In genomic region chr2:71130325-71131260, GRCh38 we compare ENCODE assay signal across 1 cellular context.
TF ChIP-seq lines count a peak whose summit lies in the region.

Gene MPHOSPH10 (plus strand): TSS chr2:71130634. CDS start chr2:71130666, 32 bp downstream.

TF ChIP-seq in HEK293, 187 proteins besides CTCF, POLR2A, EP300 and RAD21 (continued from another document and continues in another):
- peak; percentile 59 for TF ChIP-seq ZNF518A (tag by site-specific recombination; conservative IDR thresholded peaks at IDR 0.05; ENCODE audit: low read depth)
- no peak for TF ChIP-seq REST (tag by site-specific recombination; IDR thresholded peaks at IDR 0.05)
- TF ChIP-seq ZSCAN4 (tag by site-specific recombination; IDR thresholded peaks at IDR 0.05) = peak; percentile 36
- TF ChIP-seq, protein P1, sequence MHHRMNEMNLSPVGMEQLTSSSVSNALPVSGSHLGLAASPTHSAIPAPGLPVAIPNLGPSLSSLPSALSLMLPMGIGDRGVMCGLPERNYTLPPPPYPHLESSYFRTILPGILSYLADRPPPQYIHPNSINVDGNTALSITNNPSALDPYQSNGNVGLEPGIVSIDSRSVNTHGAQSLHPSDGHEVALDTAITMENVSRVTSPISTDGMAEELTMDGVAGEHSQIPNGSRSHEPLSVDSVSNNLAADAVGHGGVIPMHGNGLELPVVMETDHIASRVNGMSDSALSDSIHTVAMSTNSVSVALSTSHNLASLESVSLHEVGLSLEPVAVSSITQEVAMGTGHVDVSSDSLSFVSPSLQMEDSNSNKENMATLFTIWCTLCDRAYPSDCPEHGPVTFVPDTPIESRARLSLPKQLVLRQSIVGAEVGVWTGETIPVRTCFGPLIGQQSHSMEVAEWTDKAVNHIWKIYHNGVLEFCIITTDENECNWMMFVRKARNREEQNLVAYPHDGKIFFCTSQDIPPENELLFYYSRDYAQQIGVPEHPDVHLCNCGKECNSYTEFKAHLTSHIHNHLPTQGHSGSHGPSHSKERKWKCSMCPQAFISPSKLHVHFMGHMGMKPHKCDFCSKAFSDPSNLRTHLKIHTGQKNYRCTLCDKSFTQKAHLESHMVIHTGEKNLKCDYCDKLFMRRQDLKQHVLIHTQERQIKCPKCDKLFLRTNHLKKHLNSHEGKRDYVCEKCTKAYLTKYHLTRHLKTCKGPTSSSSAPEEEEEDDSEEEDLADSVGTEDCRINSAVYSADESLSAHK (tag by site-specific recombination; IDR thresholded peaks at IDR 0.05) = no peak
- no peak for TF ChIP-seq ZNF768 (tag by site-specific recombination; IDR thresholded peaks at IDR 0.05)
- TF ChIP-seq ZSCAN30 (tag by site-specific recombination; IDR thresholded peaks at IDR 0.05) = peak; percentile 89
- no peak for TF ChIP-seq ZNF155 (tag by site-specific recombination; IDR thresholded peaks at IDR 0.05)
- no peak for TF ChIP-seq ZNF23 (tag by site-specific recombination; IDR thresholded peaks at IDR 0.05; ENCODE audit: borderline replicate concordance)
- TF ChIP-seq ZNF426 (tag by site-specific recombination; IDR thresholded peaks at IDR 0.05) = no peak
- no peak for TF ChIP-seq ZNF624 (tag by site-specific recombination; IDR thresholded peaks at IDR 0.05)
- TF ChIP-seq ZSCAN5A (tag by site-specific recombination; IDR thresholded peaks at IDR 0.05) = peak; percentile 58; the same call in 1 of the 2 replicates
- TF ChIP-seq ZFP3 (tag by site-specific recombination; IDR thresholded peaks at IDR 0.05; ENCODE audit: low read depth) = no peak
- TF ChIP-seq ZNF521 (tag by site-specific recombination; IDR thresholded peaks at IDR 0.05) = no peak
- no peak for TF ChIP-seq ZNF548 (tag by site-specific recombination; IDR thresholded peaks at IDR 0.05)
- TF ChIP-seq ZBTB1 (tag by site-specific recombination; IDR thresholded peaks at IDR 0.05) = no peak
- no peak for TF ChIP-seq ZSCAN23 (tag by site-specific recombination; IDR thresholded peaks at IDR 0.05)
- TF ChIP-seq ZNF354C (tag by site-specific recombination; IDR thresholded peaks at IDR 0.05; ENCODE audit: borderline replicate concordance, low read depth) = no peak
- no peak for TF ChIP-seq ZNF626 (tag by site-specific recombination; IDR thresholded peaks at IDR 0.05)
- TF ChIP-seq ZNF585B (tag by site-specific recombination; IDR thresholded peaks at IDR 0.05) = peak; percentile 21; the same call in 1 of the 2 replicates
- TF ChIP-seq TSHZ1 (tag by site-specific recombination; IDR thresholded peaks at IDR 0.05; ENCODE audit: borderline replicate concordance) = no peak
- TF ChIP-seq GFI1B (tag by site-specific recombination; IDR thresholded peaks at IDR 0.05) = no peak
- no peak for TF ChIP-seq ZSCAN16 (tag by site-specific recombination; IDR thresholded peaks at IDR 0.05)
- TF ChIP-seq ZNF433 (tag by site-specific recombination; IDR thresholded peaks at IDR 0.05; ENCODE audit: low read depth) = no peak
- TF ChIP-seq ZNF274 (IDR thresholded peaks at IDR 0.05; ENCODE audit: low read length) = no peak
- no peak for TF ChIP-seq ZNF274 (tag by site-specific recombination; IDR thresholded peaks at IDR 0.05; ENCODE audit: borderline replicate concordance)
- TF ChIP-seq ZNF747 (tag by site-specific recombination; IDR thresholded peaks at IDR 0.05) = no peak
- TF ChIP-seq TRIM28 (IDR thresholded peaks at IDR 0.05; ENCODE audit: borderline replicate concordance, low read length) = no peak; the same call in 1 of the 2 replicates
- no peak for TF ChIP-seq ZNF530 (tag by site-specific recombination; IDR thresholded peaks at IDR 0.05; ENCODE audit: low read depth)
- TF ChIP-seq ZFP37 (tag by site-specific recombination; IDR thresholded peaks at IDR 0.05) = peak; percentile 71
- no peak for TF ChIP-seq MZF1 (tag by site-specific recombination; IDR thresholded peaks at IDR 0.05; ENCODE audit: borderline replicate concordance)
- no peak for TF ChIP-seq ZNF514 (tag by site-specific recombination; IDR thresholded peaks at IDR 0.05)
- TF ChIP-seq, protein P2, sequence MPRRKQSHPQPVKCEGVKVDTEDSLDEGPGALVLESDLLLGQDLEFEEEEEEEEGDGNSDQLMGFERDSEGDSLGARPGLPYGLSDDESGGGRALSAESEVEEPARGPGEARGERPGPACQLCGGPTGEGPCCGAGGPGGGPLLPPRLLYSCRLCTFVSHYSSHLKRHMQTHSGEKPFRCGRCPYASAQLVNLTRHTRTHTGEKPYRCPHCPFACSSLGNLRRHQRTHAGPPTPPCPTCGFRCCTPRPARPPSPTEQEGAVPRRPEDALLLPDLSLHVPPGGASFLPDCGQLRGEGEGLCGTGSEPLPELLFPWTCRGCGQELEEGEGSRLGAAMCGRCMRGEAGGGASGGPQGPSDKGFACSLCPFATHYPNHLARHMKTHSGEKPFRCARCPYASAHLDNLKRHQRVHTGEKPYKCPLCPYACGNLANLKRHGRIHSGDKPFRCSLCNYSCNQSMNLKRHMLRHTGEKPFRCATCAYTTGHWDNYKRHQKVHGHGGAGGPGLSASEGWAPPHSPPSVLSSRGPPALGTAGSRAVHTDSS (tag by site-specific recombination; IDR thresholded peaks at IDR 0.05) = no peak
- peak; percentile 78; the same call in 1 of the 2 replicates for TF ChIP-seq PBX3 (CRISPR knock-in tag; IDR thresholded peaks at IDR 0.05)
- no peak for TF ChIP-seq ZNF830 (tag by site-specific recombination; IDR thresholded peaks at IDR 0.05; ENCODE audit: low read depth)
- no peak; the same call in 1 of the 2 replicates for TF ChIP-seq ZBTB20 (tag by site-specific recombination; IDR thresholded peaks at IDR 0.05)
- peak; percentile 86 for TF ChIP-seq YY1 (tag by site-specific recombination; IDR thresholded peaks at IDR 0.05)
- TF ChIP-seq ZNF112 (tag by site-specific recombination; IDR thresholded peaks at IDR 0.05) = no peak
- TF ChIP-seq ZNF785 (tag by site-specific recombination; IDR thresholded peaks at IDR 0.05) = no peak
- TF ChIP-seq ZNF335 (tag by site-specific recombination; conservative IDR thresholded peaks at IDR 0.05) = peak; percentile 63; the same call in 1 of the 2 replicates
- TF ChIP-seq ZNF248 (tag by site-specific recombination; IDR thresholded peaks at IDR 0.05) = no peak
- peak; percentile 83 for TF ChIP-seq YY2 (tag by site-specific recombination; IDR thresholded peaks at IDR 0.05)
